In the genomic region with DNA sequence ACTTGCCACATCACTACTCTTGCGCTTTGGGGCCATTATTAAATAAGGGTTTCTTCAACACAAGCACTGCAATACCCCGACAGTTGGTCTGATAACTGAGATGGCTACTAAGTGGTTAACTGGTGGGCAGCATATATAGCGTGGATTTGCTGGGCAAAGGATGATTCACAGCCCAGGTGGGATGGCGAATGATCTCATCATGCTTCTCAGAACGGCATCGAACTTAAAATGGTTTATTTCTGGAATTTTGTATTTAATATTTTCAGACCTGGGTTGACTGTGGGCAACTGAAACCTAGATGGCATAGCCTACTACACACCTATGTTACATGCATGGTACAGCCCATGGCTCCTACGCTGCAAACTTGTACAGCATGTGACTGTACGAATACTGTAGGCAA, we compare ENCODE assay signal across 23 cellular contexts. TPM values are rescaled to one million over a fixed set of nuclear protein-coding genes. Genes with fewer than 3 reads are reported as not detected.
DNase-seq lines count a peak whose midpoint lies in the region; ATAC-seq and TF ChIP-seq lines count a peak whose summit lies in the region.
"Had no signal": no experiment of that assay in that cellular context is flagged by ENCODE, and none has a peak within 500 bp of the region (broad histone marks: within the 10 kb centered on the region; RNA-seq: fewer than 3 reads in every experiment).

No MANE protein-coding gene starts in this region.

- H3K27ac Mint-ChIP-seq in nephron progenitor cell = peak overlapping the region; percentile 69
- H3K27ac Mint-ChIP-seq: CD14-positive monocyte; CD4-positive, alpha-beta memory T cell; CD4-positive, CD25-positive, alpha-beta regulatory T cell; CD8-positive, alpha-beta memory T cell had no signal

- POLR2A ChIA-PET in HEK293 (lab: Yijun Ruan, JAX) = no interaction called here

- H3K9me3 ChIP-seq in cardiac muscle cell (ENCODE audit: low read depth) (no peaks in the 10 kb centered on the region), left ventricle myocardium inferior (replicated peaks) (no peaks in the 10 kb centered on the region), HEK293 (ENCODE audit: control insufficient read depth, insufficient read depth, low read depth, low read length) (no peaks in the 10 kb centered on the region)
- H3K9me3 ChIP-seq: A549, BE2C, BLaER1 had no signal

- ATAC-seq in HG03095 (IDR thresholded peaks at IDR 0.05; ENCODE audit: unreplicated experiment) = no peak
- ATAC-seq: A549, GM12878 had no signal

- peaks cover 35% of the 10 kb centered on the region for H3K36me3 ChIP-seq in cardiac muscle cell
- H3K36me3 ChIP-seq in left ventricle myocardium inferior = peaks cover 43% of the 10 kb centered on the region
- H3K36me3 ChIP-seq in HEK293 (ENCODE audit: control insufficient read depth in 2 of 2, insufficient read depth in 1 of 2, low read length in 2 of 2) = peaks cover 0 to 41% of the 10 kb centered on the region in 2 experiments; a peak in 1 of 3 replicates
- H3K36me3 ChIP-seq: BE2C had no signal

- H3K27me3 Mint-ChIP-seq in nephron progenitor cell (ENCODE audit: low read depth, poor library complexity) = no peaks in the 10 kb centered on the region
- H3K27me3 Mint-ChIP-seq: CD4-positive, alpha-beta memory T cell; CD4-positive, CD25-positive, alpha-beta regulatory T cell; CD8-positive, alpha-beta memory T cell had no signal

- H3K4me1 Mint-ChIP-seq in nephron progenitor cell = peaks cover 6% of the 10 kb centered on the region
- H3K4me1 Mint-ChIP-seq: CD4-positive, alpha-beta memory T cell; CD8-positive, alpha-beta memory T cell had no signal

- H3K4me3 ChIP-seq in cardiac muscle cell = no peak overlapping the region
- no peak overlapping the region for H3K4me3 ChIP-seq in left ventricle myocardium inferior
- no peak overlapping the region for H3K4me3 ChIP-seq in HEK293 (ENCODE audit: low read depth, low read length)
- H3K4me3 ChIP-seq: A549, BLaER1, GM12878 had no signal

- intact Hi-C loops in left ventricle myocardium inferior (cut with micrococcal nuclease) = no loop called here

- peak overlapping the region; percentile 5 for H3K27ac ChIP-seq in cardiac muscle cell
- H3K27ac ChIP-seq in left ventricle myocardium inferior (replicated peaks) = no peak overlapping the region
- H3K27ac ChIP-seq in HEK293 (ENCODE audit: extremely low read depth, low read depth, low read length) = no peak overlapping the region
- H3K27ac ChIP-seq: 22Rv1, A549, BLaER1 had no signal

- DNase-seq in cardiac muscle cell (ENCODE audit: low read depth in 1 of 2, low spot score in 1 of 2) (no peak), left ventricle myocardium inferior (no peak), nephron progenitor cell (no peak)
- DNase-seq: BE2C; C1 segment of cervical spinal cord; CD4-positive, alpha-beta memory T cell; CD4-positive, CD25-positive, alpha-beta regulatory T cell; CD8-positive, alpha-beta memory T cell; COR-L47; DMS 273 treated with DMSO at 0.1 percent for 48 hours; DMS153; DMS53; DMS79; DND-41; EL; GDM1 had no signal

- H3K4me1 ChIP-seq in cardiac muscle cell (ENCODE audit: low read depth) (no peaks in the 10 kb centered on the region), left ventricle myocardium inferior (no peaks in the 10 kb centered on the region), HEK293 (ENCODE audit: control insufficient read depth, insufficient read depth, low read length) (no peaks in the 10 kb centered on the region)
- H3K4me1 ChIP-seq: A549, BE2C, BLaER1 had no signal

- TF ChIP-seq CTCF in cardiac muscle cell (IDR thresholded peaks at IDR 0.05; ENCODE audit: low read depth, low read length) = no peak
- TF ChIP-seq CTCF in left ventricle myocardium inferior (IDR thresholded peaks at IDR 0.05; ENCODE audit: borderline replicate concordance) = no peak
- TF ChIP-seq CTCF in HEK293 (tag by site-specific recombination; IDR thresholded peaks at IDR 0.05) = no peak
- TF ChIP-seq CTCF in nephron progenitor cell (IDR thresholded peaks at IDR 0.05) = no peak

- CTCF ChIA-PET in HEK293 (lab: Yijun Ruan, JAX) = no interaction called here

- H3K9me3 Mint-ChIP-seq in nephron progenitor cell = no peaks in the 10 kb centered on the region
- H3K9me3 Mint-ChIP-seq: CD14-positive monocyte; CD4-positive, alpha-beta memory T cell; CD4-positive, CD25-positive, alpha-beta regulatory T cell; CD8-positive, alpha-beta memory T cell had no signal

- H3K27me3 ChIP-seq in cardiac muscle cell (no peaks in the 10 kb centered on the region), left ventricle myocardium inferior (ENCODE audit: low read depth) (no peaks in the 10 kb centered on the region)
- H3K27me3 ChIP-seq: BE2C, BLaER1 had no signal

- H3K4me3 Mint-ChIP-seq in nephron progenitor cell = no peak overlapping the region
- H3K4me3 Mint-ChIP-seq: CD14-positive monocyte; CD4-positive, alpha-beta memory T cell; CD4-positive, CD25-positive, alpha-beta regulatory T cell; CD8-positive, alpha-beta memory T cell had no signal

- peaks cover 38% of the 10 kb centered on the region for H3K36me3 Mint-ChIP-seq in nephron progenitor cell (ENCODE audit: low read depth)

TF ChIP-seq in HEK293, 187 proteins besides CTCF, POLR2A, EP300 and RAD21:
- TF ChIP-seq ZNF366 (tag by site-specific recombination; conservative IDR thresholded peaks at IDR 0.05) (no peak), ZNF146 (tag by site-specific recombination; IDR thresholded peaks at IDR 0.05) (no peak)
- TF ChIP-seq, protein P1, sequence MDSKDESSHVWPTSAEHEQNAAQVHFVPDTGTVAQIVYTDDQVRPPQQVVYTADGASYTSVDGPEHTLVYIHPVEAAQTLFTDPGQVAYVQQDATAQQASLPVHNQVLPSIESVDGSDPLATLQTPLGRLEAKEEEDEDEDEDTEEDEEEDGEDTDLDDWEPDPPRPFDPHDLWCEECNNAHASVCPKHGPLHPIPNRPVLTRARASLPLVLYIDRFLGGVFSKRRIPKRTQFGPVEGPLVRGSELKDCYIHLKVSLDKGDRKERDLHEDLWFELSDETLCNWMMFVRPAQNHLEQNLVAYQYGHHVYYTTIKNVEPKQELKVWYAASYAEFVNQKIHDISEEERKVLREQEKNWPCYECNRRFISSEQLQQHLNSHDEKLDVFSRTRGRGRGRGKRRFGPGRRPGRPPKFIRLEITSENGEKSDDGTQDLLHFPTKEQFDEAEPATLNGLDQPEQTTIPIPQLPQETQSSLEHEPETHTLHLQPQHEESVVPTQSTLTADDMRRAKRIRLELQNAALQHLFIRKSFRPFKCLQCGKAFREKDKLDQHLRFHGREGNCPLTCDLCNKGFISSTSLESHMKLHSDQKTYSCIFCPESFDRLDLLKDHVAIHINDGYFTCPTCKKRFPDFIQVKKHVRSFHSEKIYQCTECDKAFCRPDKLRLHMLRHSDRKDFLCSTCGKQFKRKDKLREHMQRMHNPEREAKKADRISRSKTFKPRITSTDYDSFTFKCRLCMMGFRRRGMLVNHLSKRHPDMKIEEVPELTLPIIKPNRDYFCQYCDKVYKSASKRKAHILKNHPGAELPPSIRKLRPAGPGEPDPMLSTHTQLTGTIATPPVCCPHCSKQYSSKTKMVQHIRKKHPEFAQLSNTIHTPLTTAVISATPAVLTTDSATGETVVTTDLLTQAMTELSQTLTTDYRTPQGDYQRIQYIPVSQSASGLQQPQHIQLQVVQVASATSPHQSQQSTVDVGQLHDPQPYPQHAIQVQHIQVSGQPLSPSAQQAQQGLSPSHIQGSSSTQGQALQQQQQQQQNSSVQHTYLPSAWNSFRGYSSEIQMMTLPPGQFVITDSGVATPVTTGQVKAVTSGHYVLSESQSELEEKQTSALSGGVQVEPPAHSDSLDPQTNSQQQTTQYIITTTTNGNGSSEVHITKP (tag by site-specific recombination; IDR thresholded peaks at IDR 0.05) = peak; percentile 40; the same call in 1 of the 2 replicates

RNA-seq across cellular contexts. Expression of gene TKT, which starts 26.8 kb away (rescaled TPM):
- total RNA-seq in cardiac muscle cell = 112 and 119 TPM in 2 replicates
- 70.9 and 73.6 TPM in 2 replicates for polyA plus RNA-seq in cardiac muscle cell
- 32.1 TPM for total RNA-seq in left ventricle myocardium inferior
